In the genomic region with DNA sequence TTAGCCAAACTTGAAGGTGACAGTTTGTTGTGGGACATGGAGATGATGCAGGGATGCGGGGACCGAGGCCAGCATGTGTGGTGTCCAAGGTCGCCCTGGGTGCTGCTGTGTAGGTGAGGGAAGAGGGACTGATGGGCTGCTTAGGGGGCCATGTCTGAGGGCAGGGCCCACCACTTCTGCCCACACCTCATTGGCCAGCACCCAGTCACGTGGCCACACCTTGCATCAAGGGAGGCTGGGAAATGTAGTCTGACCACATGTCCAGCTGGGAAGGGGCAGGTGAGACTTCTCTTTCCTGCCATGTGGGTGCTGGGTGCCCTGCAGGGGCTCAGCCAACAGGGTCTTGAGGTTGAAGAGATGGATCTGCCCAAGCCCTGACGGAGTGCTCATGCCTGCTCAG, we compare ENCODE assay signal across 15 cellular contexts.
DNase-seq lines count a peak whose midpoint lies in the region; ATAC-seq, FAIRE-seq and TF ChIP-seq lines count a peak whose summit lies in the region.
"Had no signal": no experiment of that assay in that cellular context is flagged by ENCODE, and none has a peak within 500 bp of the region (broad histone marks: within the 10 kb centered on the region; RNA-seq: fewer than 3 reads in every experiment).

No MANE protein-coding gene starts in this region.

- no peak for ATAC-seq in activated naive CD8-positive, alpha-beta T cell treated with anti-CD3 and anti-CD28 coated beads, Interleukin-2, amount 50 U/mL, for 24 hours
- ATAC-seq: gastrocnemius medialis had no signal

- H3K79me2 ChIP-seq in PC-9 (ENCODE audit: low read depth) = no peaks in the 10 kb centered on the region

- peaks cover 22% of the 10 kb centered on the region for H3K36me3 ChIP-seq in endodermal cell (ENCODE audit: control insufficient read depth, insufficient read depth, low read length)
- no peaks in the 10 kb centered on the region for H3K36me3 ChIP-seq in PC-9 (ENCODE audit: low read depth)

- H3K9ac ChIP-seq in endodermal cell (ENCODE audit: extremely low read depth, low read length, poor library complexity, severe bottlenecking) = no peak overlapping the region

- no peaks in the 10 kb centered on the region for H3K9me2 ChIP-seq in PC-9 (ENCODE audit: insufficient read depth)

- no peaks in the 10 kb centered on the region for H3K4me1 Mint-ChIP-seq in activated naive CD8-positive, alpha-beta T cell treated with anti-CD3 and anti-CD28 coated beads for 36 hours
- H3K4me1 Mint-ChIP-seq in activated naive CD8-positive, alpha-beta T cell treated with anti-CD3 and anti-CD28 coated beads, Interleukin-2, amount 50 U/mL, for 24 hours = no peaks in the 10 kb centered on the region
- no peaks in the 10 kb centered on the region for H3K4me1 Mint-ChIP-seq in endodermal cell
- no peaks in the 10 kb centered on the region for H3K4me1 Mint-ChIP-seq in activated naive CD4-positive, alpha-beta T cell treated with anti-CD3 and anti-CD28 coated beads, Interleukin-2, amount 10 ng/mL, durations not matched to agents 7 days and 5 days

- no peak overlapping the region for H3K4me2 ChIP-seq in PC-9

- peak overlapping the region; percentile 5 for H3K27ac Mint-ChIP-seq in activated naive CD8-positive, alpha-beta T cell treated with anti-CD3 and anti-CD28 coated beads for 36 hours
- no peak overlapping the region for H3K27ac Mint-ChIP-seq in activated naive CD8-positive, alpha-beta T cell treated with anti-CD3 and anti-CD28 coated beads, Interleukin-2, amount 50 U/mL, for 24 hours
- H3K27ac Mint-ChIP-seq in endodermal cell = no peak overlapping the region
- H3K27ac Mint-ChIP-seq in activated naive CD4-positive, alpha-beta T cell treated with anti-CD3 and anti-CD28 coated beads, Interleukin-2, amount 10 ng/mL, durations not matched to agents 7 days and 5 days = no peak overlapping the region
- H3K27ac Mint-ChIP-seq: activated T-helper 2 cell treated with anti-CD3 and anti-CD28 coated beads, Interferon-gamma antibody, Interleukin-2, Interleukin-4, amounts not matched to agents 10 μg/mL and 5 μg/mL and 100 μg/mL, durations not matched to agents 14 hours and 24 hours and 36 hours had no signal

- POLR2A ChIA-PET in PC-9 (lab: Charles Lee; ENCODE audit: unreplicated experiment) = no interaction called here

- H3K4me3 ChIP-seq in endodermal cell (ENCODE audit: low read length) (no peak overlapping the region), PC-9 (no peak overlapping the region)
- H3K4me3 ChIP-seq: gastrocnemius medialis, lung, SK-N-MC had no signal

- DNase-seq in activated naive CD8-positive, alpha-beta T cell treated with anti-CD3 and anti-CD28 coated beads for 36 hours = no peak
- DNase-seq in activated naive CD8-positive, alpha-beta T cell treated with anti-CD3 and anti-CD28 coated beads, Interleukin-2, amount 50 U/mL, for 24 hours = no peak
- DNase-seq in NCI-H2227 (lab: John Stamatoyannopoulos, UW; ENCODE audit: unreplicated experiment) = peak; percentile 83
- peak; percentile 75 for DNase-seq in endodermal cell
- peak; percentile 65 for DNase-seq in urothelium cell line (ENCODE audit: low spot score)
- DNase-seq in activated naive CD4-positive, alpha-beta T cell treated with anti-CD3 and anti-CD28 coated beads, Interleukin-2, amount 10 ng/mL, durations not matched to agents 7 days and 5 days = no peak
- DNase-seq in HuH-7.5 (ENCODE audit: low spot score) = no peak
- DNase-seq in PC-9 = no peak
- DNase-seq: AML-193, gastrocnemius medialis, HCEC 1CT had no signal

- BruUV-seq in PC-9 (replicated peaks; lab: Mats Ljungman, UMichigan) = no TSS peak

- H3K27me3 ChIP-seq in endodermal cell (ENCODE audit: control insufficient read depth, insufficient read depth, low read length, poor library complexity, severe bottlenecking) (no peaks in the 10 kb centered on the region), PC-9 (ENCODE audit: insufficient read depth, low read depth) (no peaks in the 10 kb centered on the region)
- H3K27me3 ChIP-seq: gastrocnemius medialis had no signal

- H3K27ac ChIP-seq in endodermal cell (ENCODE audit: low read depth, low read length) = peak overlapping the region; percentile 91
- no peak overlapping the region for H3K27ac ChIP-seq in PC-9
- H3K27ac ChIP-seq: SK-N-MC had no signal

- CTCF ChIA-PET in activated naive CD4-positive, alpha-beta T cell treated with anti-CD3 and anti-CD28 coated beads, Interleukin-2, amount 10 ng/mL, durations not matched to agents 7 days and 5 days (lab: Charles Lee) = no interaction called here
- CTCF ChIA-PET in PC-9 (lab: Charles Lee) = interaction anchor here (0.5 kb wide), 1 partner anchor 319 kb away, joined by 18 read pairs; no protein-coding TSS in a partner anchor

- H3K4me1 ChIP-seq in endodermal cell (ENCODE audit: control insufficient read depth, insufficient read depth, low read length) (no peaks in the 10 kb centered on the region), PC-9 (replicated peaks; ENCODE audit: insufficient read depth) (no peaks in the 10 kb centered on the region)

- peak; percentile 30 for FAIRE-seq in urothelium cell line (lab: Jason Lieb, UNC)
- FAIRE-seq: colon had no signal

- 89 to 90% methylated on average over 2 to 5 of the region's 5 CpGs for WGBS in endodermal cell (ENCODE audit: insufficient coverage in 1 of 2, insufficient read length in 1 of 2), 2 experiments

- TF ChIP-seq CTCF in endodermal cell (conservative IDR thresholded peaks at IDR 0.05) (no peak), PC-9 (conservative IDR thresholded peaks at IDR 0.05) (no peak)

- H3K4me3 Mint-ChIP-seq in activated naive CD8-positive, alpha-beta T cell treated with anti-CD3 and anti-CD28 coated beads for 36 hours = no peak overlapping the region
- H3K4me3 Mint-ChIP-seq in activated naive CD8-positive, alpha-beta T cell treated with anti-CD3 and anti-CD28 coated beads, Interleukin-2, amount 50 U/mL, for 24 hours = no peak overlapping the region
- no peak overlapping the region for H3K4me3 Mint-ChIP-seq in endodermal cell
- H3K4me3 Mint-ChIP-seq in activated naive CD4-positive, alpha-beta T cell treated with anti-CD3 and anti-CD28 coated beads, Interleukin-2, amount 10 ng/mL, durations not matched to agents 7 days and 5 days = no peak overlapping the region

- peaks cover 19% of the 10 kb centered on the region for H3K36me3 Mint-ChIP-seq in activated naive CD8-positive, alpha-beta T cell treated with anti-CD3 and anti-CD28 coated beads for 36 hours
- peaks cover 16% of the 10 kb centered on the region for H3K36me3 Mint-ChIP-seq in activated naive CD8-positive, alpha-beta T cell treated with anti-CD3 and anti-CD28 coated beads, Interleukin-2, amount 50 U/mL, for 24 hours (ENCODE audit: low read depth)
- H3K36me3 Mint-ChIP-seq in endodermal cell (ENCODE audit: low read depth) = peaks cover 33% of the 10 kb centered on the region
- peaks cover 22% of the 10 kb centered on the region for H3K36me3 Mint-ChIP-seq in activated naive CD4-positive, alpha-beta T cell treated with anti-CD3 and anti-CD28 coated beads, Interleukin-2, amount 10 ng/mL, durations not matched to agents 7 days and 5 days

- H3K9me3 ChIP-seq in endodermal cell (ENCODE audit: control insufficient read depth, low read length) (peaks cover 13% of the 10 kb centered on the region), PC-9 (ENCODE audit: insufficient read depth, low read depth) (no peaks in the 10 kb centered on the region)
- H3K9me3 ChIP-seq: gastrocnemius medialis had no signal

- H3F3A ChIP-seq in PC-9 (ENCODE audit: insufficient read depth, low read depth) = no peaks in the 10 kb centered on the region

- H3K9me3 Mint-ChIP-seq in activated naive CD8-positive, alpha-beta T cell treated with anti-CD3 and anti-CD28 coated beads for 36 hours = peaks cover 11% of the 10 kb centered on the region
- H3K9me3 Mint-ChIP-seq in activated naive CD8-positive, alpha-beta T cell treated with anti-CD3 and anti-CD28 coated beads, Interleukin-2, amount 50 U/mL, for 24 hours = peaks cover 5% of the 10 kb centered on the region
- H3K9me3 Mint-ChIP-seq in endodermal cell = peaks cover 13% of the 10 kb centered on the region
- H3K9me3 Mint-ChIP-seq in activated naive CD4-positive, alpha-beta T cell treated with anti-CD3 and anti-CD28 coated beads, Interleukin-2, amount 10 ng/mL, durations not matched to agents 7 days and 5 days = peaks cover 12% of the 10 kb centered on the region

- no peaks in the 10 kb centered on the region for H3K27me3 Mint-ChIP-seq in activated naive CD8-positive, alpha-beta T cell treated with anti-CD3 and anti-CD28 coated beads for 36 hours
- no peaks in the 10 kb centered on the region for H3K27me3 Mint-ChIP-seq in activated naive CD8-positive, alpha-beta T cell treated with anti-CD3 and anti-CD28 coated beads, Interleukin-2, amount 50 U/mL, for 24 hours
- H3K27me3 Mint-ChIP-seq in endodermal cell (ENCODE audit: insufficient read depth) = no peaks in the 10 kb centered on the region
- no peaks in the 10 kb centered on the region for H3K27me3 Mint-ChIP-seq in activated naive CD4-positive, alpha-beta T cell treated with anti-CD3 and anti-CD28 coated beads, Interleukin-2, amount 10 ng/mL, durations not matched to agents 7 days and 5 days

- H4K20me1 ChIP-seq in PC-9 (ENCODE audit: insufficient read depth) = no peaks in the 10 kb centered on the region

- intact Hi-C loops in PC-9 (cut with micrococcal nuclease; ENCODE audit: unreplicated experiment) = no loop called here

- no peak overlapping the region for H2AFZ ChIP-seq in PC-9

Comparison
In these comparisons a context has a peak if more than half of its experiments do, and no peak if none do; other contexts are left out.
1. DNase-seq: peak in NCI-H2227 (single experiment), endodermal cell (single experiment) and urothelium cell line (single experiment); none in activated naive CD8-positive, alpha-beta T cell treated with anti-CD3 and anti-CD28 coated beads for 36 hours (single experiment), activated naive CD8-positive, alpha-beta T cell treated with anti-CD3 and anti-CD28 coated beads, Interleukin-2, amount 50 U/mL, for 24 hours (single experiment), activated naive CD4-positive, alpha-beta T cell treated with anti-CD3 and anti-CD28 coated beads, Interleukin-2, amount 10 ng/mL, durations not matched to agents 7 days and 5 days (single experiment), HuH-7.5 (single experiment) and PC-9 (0 of 2).